In the genomic region with DNA sequence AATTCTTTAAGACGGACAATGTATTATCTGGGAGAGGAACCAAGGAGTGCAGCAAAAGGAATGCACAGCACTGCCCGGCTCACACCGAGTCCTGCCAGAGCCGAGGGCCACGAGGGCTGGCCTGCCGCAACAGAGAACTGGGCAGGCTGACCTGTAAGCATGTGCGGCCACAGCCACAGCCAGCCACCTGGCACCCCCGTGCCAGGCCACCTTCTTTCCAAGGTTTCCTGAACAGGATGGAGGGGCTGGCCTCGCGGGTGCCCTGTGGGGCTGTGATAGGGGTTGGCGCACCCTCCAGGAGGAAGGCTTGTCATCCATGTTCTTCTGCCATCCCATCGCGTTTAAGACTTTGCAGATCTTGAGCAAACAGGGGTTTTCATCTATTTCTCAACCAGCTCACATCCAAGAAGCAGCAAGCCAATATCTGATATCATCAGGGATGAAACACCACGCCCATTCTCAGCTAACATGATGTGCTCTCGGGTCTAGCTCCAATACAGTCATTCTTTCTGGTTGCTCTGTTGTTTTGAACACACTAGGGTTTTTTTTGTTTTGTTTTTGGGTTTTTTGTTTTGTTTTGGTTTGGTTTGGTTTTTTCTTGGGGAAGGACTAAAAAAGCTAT, we compare ENCODE assay signal across 12 cellular contexts. TPM values are rescaled to one million over a fixed set of nuclear protein-coding genes. Genes with fewer than 3 reads are reported as not detected.
A peak's percentile ranks its signal among the peaks of the same experiment; 100 is the strongest.
DNase-seq lines count a peak whose midpoint lies in the region; ATAC-seq and TF ChIP-seq lines count a peak whose summit lies in the region.
"Had no signal": no experiment of that assay in that cellular context is flagged by ENCODE, and none has a peak within 500 bp of the region (broad histone marks: within the 10 kb centered on the region; RNA-seq: fewer than 3 reads in every experiment).

No MANE protein-coding gene starts in this region.

- H2AFZ ChIP-seq in IMR-90 (replicated peaks; ENCODE audit: low read length, poor library complexity) (peak overlapping the region; percentile 24), neuronal stem cell (ENCODE audit: low read length) (no peak overlapping the region)

- ATAC-seq in IMR-90 (ENCODE audit: low read depth) (no peak), T-helper 17 cell (no peak)
- no peak for ATAC-seq in effector memory CD8-positive, alpha-beta T cell (replicated peaks)
- ATAC-seq: activated CD8-positive, alpha-beta T cell treated with anti-CD3 and anti-CD28 coated beads, Interleukin-2, amount 10 ng/mL, durations not matched to agents 7 days and 5 days; body of pancreas had no signal

- intact Hi-C loops in IMR-90 (cut with micrococcal nuclease): no loop called here

- H3K4me1 ChIP-seq in IMR-90 (ENCODE audit: control insufficient read depth, insufficient read depth, low read length) (peaks cover 36% of the 10 kb centered on the region), neuronal stem cell (ENCODE audit: control insufficient read depth in 2 of 2, insufficient read depth in 1 of 2, low read depth in 1 of 2, low read length in 2 of 2) (peaks cover 10 to 13% of the 10 kb centered on the region in 2 donors)

- H3K9ac ChIP-seq in IMR-90 (ENCODE audit: low read depth, low read length) (no peak overlapping the region), neuronal stem cell (ENCODE audit: low read depth, low read length, poor library complexity) (no peak overlapping the region)

- no peak overlapping the region for H3K23ac ChIP-seq in IMR-90 (ENCODE audit: low read depth, low read length)
- H3K23ac ChIP-seq in neuronal stem cell (ENCODE audit: low read depth, low read length, poor library complexity): no peak overlapping the region

- H3K36me3 ChIP-seq in IMR-90 (ENCODE audit: control insufficient read depth, insufficient read depth, low read length) (no peaks in the 10 kb centered on the region), neuronal stem cell (replicated peaks in 1 of 2; ENCODE audit: control insufficient read depth in 2 of 2, insufficient read depth in 2 of 2, low read length in 2 of 2) (no peaks in the 10 kb centered on the region)

- peak overlapping the region; percentile 75 for H2BK5ac ChIP-seq in IMR-90 (ENCODE audit: low read depth, low read length, poor library complexity, severe bottlenecking)
- no peak overlapping the region for H2BK5ac ChIP-seq in neuronal stem cell (ENCODE audit: low read length)

- 97% methylated on average over 5 of the region's 15 CpGs; no CpG with 5 or more reads in 1 of the 2 experiments for WGBS in IMR-90 (ENCODE audit: extremely low coverage in 2 of 2, insufficient read length in 1 of 2), 2 experiments
- WGBS in neuronal stem cell (ENCODE audit: extremely low coverage in 2 of 2, insufficient read length in 2 of 2, insufficient replicate concordance in 1 of 2), 2 donors: no CpG with 5 or more reads among the region's 15 CpGs

- H3K4me3 Mint-ChIP-seq in chondrocyte (ENCODE audit: unreplicated experiment) (no peak overlapping the region), immature natural killer cell (no peak overlapping the region), T-helper 17 cell (no peak overlapping the region)
- H3K4me3 Mint-ChIP-seq in effector memory CD8-positive, alpha-beta T cell: no peak overlapping the region
- H3K4me3 Mint-ChIP-seq: activated CD8-positive, alpha-beta T cell treated with anti-CD3 and anti-CD28 coated beads, Interleukin-2, amount 10 ng/mL, durations not matched to agents 7 days and 5 days had no signal

- H3K9me3 ChIP-seq in IMR-90 (ENCODE audit: control insufficient read depth, insufficient read depth, low read length) (no peaks in the 10 kb centered on the region), neuronal stem cell (replicated peaks in 1 of 2; ENCODE audit: control insufficient read depth in 2 of 2, insufficient read depth in 1 of 2, low read depth in 1 of 2, low read length in 2 of 2) (no peaks in the 10 kb centered on the region), T-helper 17 cell (ENCODE audit: control insufficient read depth, low read length, poor library complexity, severe bottlenecking) (no peaks in the 10 kb centered on the region)
- H3K9me3 ChIP-seq: body of pancreas had no signal

- peak overlapping the region; percentile 47 to 96 for H4K8ac ChIP-seq in IMR-90 (ENCODE audit: low read depth in 2 of 2, low read length in 2 of 2)
- no peak overlapping the region for H4K8ac ChIP-seq in neuronal stem cell (ENCODE audit: low read depth, low read length)

- peak overlapping the region; percentile 98 for H3K4ac ChIP-seq in IMR-90 (ENCODE audit: low read depth, low read length)
- no peak overlapping the region for H3K4ac ChIP-seq in neuronal stem cell (ENCODE audit: low read length)

- H3K79me1 ChIP-seq in IMR-90 (ENCODE audit: low read depth in 1 of 2, low read length in 2 of 2): peaks cover 11 to 13% of the 10 kb centered on the region in 2 experiments; a peak in 3 of 4 replicates
- H3K79me1 ChIP-seq in neuronal stem cell (ENCODE audit: low read depth, low read length): no peaks in the 10 kb centered on the region

- no peaks in the 10 kb centered on the region for H3K9me3 Mint-ChIP-seq in chondrocyte (ENCODE audit: low read depth)
- no peaks in the 10 kb centered on the region for H3K9me3 Mint-ChIP-seq in immature natural killer cell
- no peaks in the 10 kb centered on the region for H3K9me3 Mint-ChIP-seq in effector memory CD8-positive, alpha-beta T cell
- H3K9me3 Mint-ChIP-seq: CD4-positive, CD25-positive, alpha-beta regulatory T cell had no signal

- peaks cover 62% of the 10 kb centered on the region for H3K4me1 Mint-ChIP-seq in chondrocyte (ENCODE audit: low read depth)
- peaks cover 2 to 7% of the 10 kb centered on the region in 2 donors for H3K4me1 Mint-ChIP-seq in immature natural killer cell
- H3K4me1 Mint-ChIP-seq in T-helper 17 cell: peaks cover 16% of the 10 kb centered on the region
- peaks cover 0 to 5% of the 10 kb centered on the region in 2 donors for H3K4me1 Mint-ChIP-seq in effector memory CD8-positive, alpha-beta T cell (ENCODE audit: low read depth in 2 of 2)

- peak overlapping the region; percentile 81; the same call in 1 of the 2 replicates for H2BK20ac ChIP-seq in IMR-90 (ENCODE audit: low read depth, low read length)

- H3K4me2 ChIP-seq in IMR-90 (ENCODE audit: low read depth, low read length): no peak overlapping the region
- H3K4me2 ChIP-seq in neuronal stem cell (ENCODE audit: insufficient read depth, low read length, poor library complexity, severe bottlenecking): no peak overlapping the region

- H4K91ac ChIP-seq in IMR-90 (ENCODE audit: insufficient read depth, low read depth, low read length) (peak overlapping the region; percentile 40; the same call in 1 of the 2 replicates), neuronal stem cell (ENCODE audit: low read depth, low read length, poor library complexity) (no peak overlapping the region)

- H2BK120ac ChIP-seq in IMR-90 (ENCODE audit: low read depth, low read length) (peak overlapping the region; percentile 99), neuronal stem cell (ENCODE audit: low read depth, low read length) (no peak overlapping the region)

- no peak overlapping the region for H3K4me3 ChIP-seq in AG04449 (ENCODE audit: low read depth, low read length)
- H3K4me3 ChIP-seq in IMR-90 (ENCODE audit: insufficient read depth, low read depth, low read length): no peak overlapping the region
- H3K4me3 ChIP-seq in neuronal stem cell (ENCODE audit: low read length in 2 of 2): no peak overlapping the region
- H3K4me3 ChIP-seq: body of pancreas had no signal

- no peak for TF ChIP-seq POLR2A in IMR-90 (IDR thresholded peaks at IDR 0.05; ENCODE audit: low read depth, low read length)

- in situ Hi-C loops in IMR-90 (cut with MboI; ENCODE audit: low sequenced_read_pairs): no loop called here

- no peak for TF ChIP-seq CTCF in AG04449 (IDR thresholded peaks at IDR 0.05; ENCODE audit: insufficient read depth, low read length, missing control alignments)
- no peak for TF ChIP-seq CTCF in IMR-90 (conservative IDR thresholded peaks at IDR 0.05; ENCODE audit: low read depth, low read length)
- no peak for TF ChIP-seq CTCF in chondrocyte (IDR thresholded peaks at IDR 0.05)

- no peaks in the 10 kb centered on the region for H4K20me1 ChIP-seq in IMR-90 (ENCODE audit: insufficient read depth, low read length)

- H4K5ac ChIP-seq in IMR-90 (ENCODE audit: low read depth, low read length): peak overlapping the region; percentile 69; the same call in 1 of the 2 replicates

- H3K27me3 Mint-ChIP-seq in chondrocyte (ENCODE audit: low read depth) (no peaks in the 10 kb centered on the region), immature natural killer cell (ENCODE audit: low read depth in 3 of 3) (peaks cover 0 to 5% (median 0%) of the 10 kb centered on the region in 3 donors), T-helper 17 cell (peaks cover 9% of the 10 kb centered on the region)
- peaks cover 10 to 22% of the 10 kb centered on the region in 2 donors for H3K27me3 Mint-ChIP-seq in effector memory CD8-positive, alpha-beta T cell

- DNase-seq in AG04449 (ENCODE audit: low read depth, low spot score): peak; percentile 38
- peak; percentile 81 for DNase-seq in IMR-90
- no peak for DNase-seq in chondrocyte (ENCODE audit: low spot score)
- DNase-seq in neuronal stem cell (ENCODE audit: low spot score): no peak
- no peak for DNase-seq in immature natural killer cell
- no peak for DNase-seq in T-helper 17 cell
- no peak for DNase-seq in stimulated activated CD4-positive, alpha-beta T cell treated with anti-CD3 and anti-CD28 coated beads, Interleukin-4, amount 100 ng/mL, for 24 hours
- no peak for DNase-seq in effector memory CD8-positive, alpha-beta T cell
- DNase-seq: activated CD8-positive, alpha-beta T cell treated with anti-CD3 and anti-CD28 coated beads, Interleukin-2, amount 10 ng/mL, durations not matched to agents 7 days and 5 days; body of pancreas; CD4-positive, CD25-positive, alpha-beta regulatory T cell; SHP77 treated with DMSO at 0.1 percent for 48 hours had no signal

- no peak overlapping the region; the same call in 1 of the 2 replicates for H3K27ac ChIP-seq in IMR-90 (ENCODE audit: insufficient read depth, low read length)
- H3K27ac ChIP-seq in neuronal stem cell (replicated peaks; ENCODE audit: low read length): no peak overlapping the region

- H3K9me1 ChIP-seq in IMR-90 (ENCODE audit: insufficient read depth, low read length): peaks cover 30% of the 10 kb centered on the region

- no peak for TF ChIP-seq RAD21 in IMR-90 (IDR thresholded peaks at IDR 0.05; ENCODE audit: low read length)

- H3K36me3 Mint-ChIP-seq in chondrocyte (ENCODE audit: low read depth) (no peaks in the 10 kb centered on the region), immature natural killer cell (no peaks in the 10 kb centered on the region), T-helper 17 cell (ENCODE audit: low read depth) (no peaks in the 10 kb centered on the region)
- no peaks in the 10 kb centered on the region for H3K36me3 Mint-ChIP-seq in effector memory CD8-positive, alpha-beta T cell (ENCODE audit: insufficient read depth)
- H3K36me3 Mint-ChIP-seq: CD4-positive, CD25-positive, alpha-beta regulatory T cell had no signal

- H3K56ac ChIP-seq in IMR-90 (ENCODE audit: extremely low read depth, insufficient read depth, low read length): no peak overlapping the region

- H3K14ac ChIP-seq in IMR-90 (replicated peaks; ENCODE audit: low read depth, low read length) (peak overlapping the region; percentile 86; the same call in 1 of the 2 replicates), neuronal stem cell (ENCODE audit: low read length) (no peak overlapping the region)

- H2BK15ac ChIP-seq in IMR-90 (ENCODE audit: low read depth, low read length) (peak overlapping the region; percentile 97), neuronal stem cell (ENCODE audit: low read length) (no peak overlapping the region)

- BruUV-seq in IMR-90 (replicated peaks; lab: Mats Ljungman, UMichigan): no TSS peak

- dilution Hi-C loops in IMR-90 (cut with HindIII; ENCODE audit: low sequenced_read_pairs, unreplicated experiment): no loop called here

- H3K27me3 ChIP-seq in IMR-90 (ENCODE audit: control insufficient read depth, insufficient read depth, low read length): no peaks in the 10 kb centered on the region
- H3K27me3 ChIP-seq in neuronal stem cell (ENCODE audit: control insufficient read depth in 3 of 3, insufficient read depth in 3 of 3, low read depth in 1 of 3, low read length in 3 of 3): no peaks in the 10 kb centered on the region
- H3K27me3 ChIP-seq: body of pancreas had no signal

- H2BK12ac ChIP-seq in neuronal stem cell (ENCODE audit: low read length): peak overlapping the region; percentile 18

- peak overlapping the region; percentile 88 for H2AK5ac ChIP-seq in IMR-90 (ENCODE audit: low read depth, low read length)
- H2AK5ac ChIP-seq in neuronal stem cell (ENCODE audit: low read depth, low read length): no peak overlapping the region

- CTCF ChIA-PET in AG04449 (lab: Yijun Ruan, JAX): interaction anchor here (0.7 to 1.6 kb wide), 6 partner anchors 9 to 32 kb away, joined by 3 to 7 read pairs (median 4); a partner anchor contains a TSS
- CTCF ChIA-PET in IMR-90 (lab: Yijun Ruan, JAX): no interaction called here

- H2AK9ac ChIP-seq in IMR-90 (replicated peaks; ENCODE audit: low read depth, low read length, poor library complexity): peak overlapping the region; percentile 13

- H3K27ac Mint-ChIP-seq in chondrocyte (ENCODE audit: unreplicated experiment) (peak overlapping the region; percentile 85), immature natural killer cell (peak overlapping the region in 1 of 6 donors; percentile 62), T-helper 17 cell (no peak overlapping the region)
- no peak overlapping the region for H3K27ac Mint-ChIP-seq in effector memory CD8-positive, alpha-beta T cell
- H3K27ac Mint-ChIP-seq: activated CD8-positive, alpha-beta T cell treated with anti-CD3 and anti-CD28 coated beads, Interleukin-2, amount 10 ng/mL, durations not matched to agents 7 days and 5 days had no signal

- 0 out of 2 replicates have a peak overlapping the region, but pooled peaks have one; percentile 30 for H3K18ac ChIP-seq in IMR-90 (ENCODE audit: low read depth, low read length)
- peak overlapping the region; percentile 58 for H3K18ac ChIP-seq in neuronal stem cell (ENCODE audit: low read length)

- POLR2A ChIA-PET in AG04449 (lab: Yijun Ruan, JAX): no interaction called here
- POLR2A ChIA-PET in IMR-90 (lab: Charles Lee; ENCODE audit: unreplicated experiment): no interaction called here

RNA-seq across cellular contexts. Expression of a gene that starts 10.2 kb away (rescaled TPM):
- total RNA-seq in IMR-90 (2012; rRNA removed) (33.7 and 36.4 TPM in 2 replicates), chondrocyte (6.7 to 7.9 TPM (median 6.9 TPM) in 3 replicates), T-helper 17 cell (not detected)
- polyA plus RNA-seq in IMR-90 (2012; rRNA removed) (52.6 and 55.2 TPM in 2 replicates), immature natural killer cell (not detected)
- 26.4 and 51.5 TPM in 2 replicates for polyA plus RNA-seq in IMR-90 (2012; cell fraction: cytosol; rRNA removed)
- 19.3 and 34.7 TPM in 2 replicates for polyA plus RNA-seq in IMR-90 (2012; cell fraction: nucleus; rRNA removed; ENCODE audit: low replicate concordance)
- 0.43 TPM for polyA plus RNA-seq in neuronal stem cell (2013, experiment 1 of 2)
- polyA plus RNA-seq in neuronal stem cell (2013, experiment 2 of 2): 0.46 TPM
- total RNA-seq: activated CD8-positive, alpha-beta T cell treated with anti-CD3 and anti-CD28 coated beads, Interleukin-2, amount 10 ng/mL, durations not matched to agents 7 days and 5 days; CD4-positive, CD25-positive, alpha-beta regulatory T cell had no signal
- polyA plus RNA-seq: CD4-positive, CD25-positive, alpha-beta regulatory T cell had no signal

Comparison
In these comparisons a context has a peak if more than half of its experiments do, and no peak if none do; other contexts are left out.
1. DNase-seq: peak in AG04449 (single experiment) and IMR-90 (single experiment); none in chondrocyte (single experiment), neuronal stem cell (single experiment), immature natural killer cell (0 of 3), T-helper 17 cell (0 of 3), stimulated activated CD4-positive, alpha-beta T cell treated with anti-CD3 and anti-CD28 coated beads, Interleukin-4, amount 100 ng/mL, for 24 hours (single experiment) and effector memory CD8-positive, alpha-beta T cell (0 of 3).